ENCODE assay signal across 15 cellular contexts in the genomic region with DNA sequence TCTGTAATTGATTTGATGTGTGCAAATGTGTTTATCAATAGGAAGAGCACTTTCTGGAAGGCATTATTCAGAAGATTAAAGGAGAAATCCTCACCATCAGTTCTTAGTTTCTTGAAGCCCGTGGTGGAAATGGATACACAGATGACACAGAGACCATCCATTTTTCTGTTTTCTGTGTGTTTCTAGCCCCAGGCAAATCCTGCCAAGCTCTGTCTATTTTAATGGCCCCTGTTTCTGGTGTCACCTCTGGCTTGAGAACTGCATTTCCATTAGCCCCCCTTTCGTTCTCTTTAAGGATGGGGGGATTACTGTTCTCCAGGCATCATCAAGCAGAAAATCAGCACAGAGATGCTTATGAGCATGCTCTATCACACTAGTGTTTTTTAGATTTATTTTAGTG. TPM values are rescaled to one million over a fixed set of nuclear protein-coding genes. Genes with fewer than 3 reads are reported as not detected.
A peak's percentile ranks its signal among the peaks of the same experiment; 100 is the strongest.
DNase-seq lines count a peak whose midpoint lies in the region; ATAC-seq and TF ChIP-seq lines count a peak whose summit lies in the region.
"Had no signal": no experiment of that assay in that cellular context is flagged by ENCODE, and none has a peak within 500 bp of the region (broad histone marks: within the 10 kb centered on the region; RNA-seq: fewer than 3 reads in every experiment).

No MANE protein-coding gene starts in this region.

- no peaks in the 10 kb centered on the region for H3K36me3 Mint-ChIP-seq in activated naive CD8-positive, alpha-beta T cell treated with anti-CD3 and anti-CD28 coated beads, Interleukin-2, amount 50 U/mL, for 24 hours (ENCODE audit: low read depth)
- H3K36me3 Mint-ChIP-seq in activated naive CD8-positive, alpha-beta T cell treated with anti-CD3 and anti-CD28 coated beads for 36 hours: no peaks in the 10 kb centered on the region
- peaks cover 34% of the 10 kb centered on the region for H3K36me3 Mint-ChIP-seq in dendritic cell treated with granulocyte-macrophage colony-stimulating factor and Interleukin-4, amounts not matched to agents 40 ng/mL and 50 ng/mL, for 4 days (ENCODE audit: low read depth)

- no peak overlapping the region for H3K4me2 ChIP-seq in OCI-LY1 (ENCODE audit: low read length)
- no peak overlapping the region for H3K4me2 ChIP-seq in mesendoderm (ENCODE audit: low read length)

- WGBS in mesendoderm (ENCODE audit: extremely low coverage, insufficient coverage, low lambda C conversion rate): no CpG with 5 or more reads among the region's 2 CpGs

- H3K9ac ChIP-seq in OCI-LY1 (ENCODE audit: low read length) (no peak overlapping the region), mesendoderm (ENCODE audit: low read length) (no peak overlapping the region)

- intact Hi-C loops in dendritic cell treated with granulocyte-macrophage colony-stimulating factor and Interleukin-4, amounts not matched to agents 40 ng/mL and 50 ng/mL, for 4 days (cut with micrococcal nuclease): no loop called here
- intact Hi-C loops in left ventricle myocardium superior (cut with micrococcal nuclease): no loop called here

- no peak for TF ChIP-seq CTCF in OCI-LY1 (IDR thresholded peaks at IDR 0.05; ENCODE audit: low read length)

- H3K9me2 ChIP-seq in OCI-LY1 (ENCODE audit: low read depth, low read length): no peaks in the 10 kb centered on the region

- H4K5ac ChIP-seq in mesendoderm (ENCODE audit: low read length): no peak overlapping the region

- no peak overlapping the region for H3K4ac ChIP-seq in mesendoderm (ENCODE audit: low read depth, low read length)

- H3K9me3 ChIP-seq in OCI-LY1 (ENCODE audit: low read length): no peaks in the 10 kb centered on the region
- H3K9me3 ChIP-seq: Caco-2 had no signal

- H3K27me3 ChIP-seq in OCI-LY1 (ENCODE audit: insufficient read depth, low read length): 0 out of 2 replicates have a peak, but pooled peaks cover 6% of the 10 kb centered on the region
- H3K27me3 ChIP-seq in mesendoderm (ENCODE audit: insufficient read depth, low read length, poor library complexity): no peaks in the 10 kb centered on the region

- H3K79me1 ChIP-seq in mesendoderm (ENCODE audit: low read length): peaks cover 15% of the 10 kb centered on the region

- H4K8ac ChIP-seq in mesendoderm (ENCODE audit: low read depth, low read length): no peak overlapping the region

- peaks cover 18% of the 10 kb centered on the region for H3K4me1 ChIP-seq in OCI-LY1 (ENCODE audit: insufficient read depth, low read length, severe bottlenecking)
- peaks cover 6% of the 10 kb centered on the region for H3K4me1 ChIP-seq in mesendoderm (ENCODE audit: control insufficient read depth, low read depth, low read length)
- H3K4me1 ChIP-seq: Caco-2 had no signal

- no peak for ATAC-seq in activated naive CD8-positive, alpha-beta T cell treated with anti-CD3 and anti-CD28 coated beads, Interleukin-2, amount 50 U/mL, for 24 hours
- ATAC-seq in left ventricle myocardium superior: no peak

- H3F3A ChIP-seq in OCI-LY1 (ENCODE audit: insufficient read depth, low read length): no peaks in the 10 kb centered on the region

- no peaks in the 10 kb centered on the region for H3K36me3 ChIP-seq in OCI-LY1 (ENCODE audit: insufficient read depth, low read length)
- H3K36me3 ChIP-seq in mesendoderm (ENCODE audit: control insufficient read depth, insufficient read depth, low read length): peaks cover 1% of the 10 kb centered on the region

- no peak overlapping the region for H2AFZ ChIP-seq in OCI-LY1 (ENCODE audit: low read length)

- peak overlapping the region; percentile 51 for H3K18ac ChIP-seq in mesendoderm (ENCODE audit: low read length)

- H3K4me3 ChIP-seq in OCI-LY1 (ENCODE audit: low read depth, low read length, poor library complexity, severe bottlenecking) (no peak overlapping the region), mesendoderm (ENCODE audit: low read length) (no peak overlapping the region)

- no peak overlapping the region for H2BK120ac ChIP-seq in mesendoderm (ENCODE audit: low read depth, low read length)

- no peaks in the 10 kb centered on the region for H3K9me3 Mint-ChIP-seq in activated naive CD8-positive, alpha-beta T cell treated with anti-CD3 and anti-CD28 coated beads, Interleukin-2, amount 50 U/mL, for 24 hours
- H3K9me3 Mint-ChIP-seq in activated naive CD8-positive, alpha-beta T cell treated with anti-CD3 and anti-CD28 coated beads for 36 hours: no peaks in the 10 kb centered on the region
- no peaks in the 10 kb centered on the region for H3K9me3 Mint-ChIP-seq in dendritic cell treated with granulocyte-macrophage colony-stimulating factor and Interleukin-4, amounts not matched to agents 40 ng/mL and 50 ng/mL, for 4 days
- H3K9me3 Mint-ChIP-seq: CD4-positive, alpha-beta T cell had no signal

- H3K4me1 Mint-ChIP-seq in activated naive CD8-positive, alpha-beta T cell treated with anti-CD3 and anti-CD28 coated beads, Interleukin-2, amount 50 U/mL, for 24 hours: peaks cover 12% of the 10 kb centered on the region
- H3K4me1 Mint-ChIP-seq in activated naive CD8-positive, alpha-beta T cell treated with anti-CD3 and anti-CD28 coated beads for 36 hours: peaks cover 7% of the 10 kb centered on the region
- H3K4me1 Mint-ChIP-seq in dendritic cell treated with granulocyte-macrophage colony-stimulating factor and Interleukin-4, amounts not matched to agents 40 ng/mL and 50 ng/mL, for 4 days (ENCODE audit: low read depth): peaks cover 44% of the 10 kb centered on the region

- H3K23ac ChIP-seq in mesendoderm (ENCODE audit: low read length): no peak overlapping the region

- peaks cover 3% of the 10 kb centered on the region for H3K27me3 Mint-ChIP-seq in activated naive CD8-positive, alpha-beta T cell treated with anti-CD3 and anti-CD28 coated beads, Interleukin-2, amount 50 U/mL, for 24 hours
- H3K27me3 Mint-ChIP-seq in activated naive CD8-positive, alpha-beta T cell treated with anti-CD3 and anti-CD28 coated beads for 36 hours: no peaks in the 10 kb centered on the region
- H3K27me3 Mint-ChIP-seq in dendritic cell treated with granulocyte-macrophage colony-stimulating factor and Interleukin-4, amounts not matched to agents 40 ng/mL and 50 ng/mL, for 4 days: no peaks in the 10 kb centered on the region
- H3K27me3 Mint-ChIP-seq: CD4-positive, alpha-beta T cell had no signal

- H3K4me3 Mint-ChIP-seq in activated naive CD8-positive, alpha-beta T cell treated with anti-CD3 and anti-CD28 coated beads, Interleukin-2, amount 50 U/mL, for 24 hours: no peak overlapping the region
- H3K4me3 Mint-ChIP-seq in activated naive CD8-positive, alpha-beta T cell treated with anti-CD3 and anti-CD28 coated beads for 36 hours: no peak overlapping the region
- H3K4me3 Mint-ChIP-seq in dendritic cell treated with granulocyte-macrophage colony-stimulating factor and Interleukin-4, amounts not matched to agents 40 ng/mL and 50 ng/mL, for 4 days: no peak overlapping the region
- H3K4me3 Mint-ChIP-seq: CD4-positive, alpha-beta T cell had no signal

- no peaks in the 10 kb centered on the region for H4K20me1 ChIP-seq in OCI-LY1 (ENCODE audit: insufficient read depth, low read length)

- no peak overlapping the region for H2BK5ac ChIP-seq in mesendoderm (ENCODE audit: low read length)

- H2AK5ac ChIP-seq in mesendoderm (ENCODE audit: low read length): no peak overlapping the region

- no peak overlapping the region for H2BK15ac ChIP-seq in mesendoderm (replicated peaks; ENCODE audit: low read depth)

- DNase-seq in activated naive CD8-positive, alpha-beta T cell treated with anti-CD3 and anti-CD28 coated beads, Interleukin-2, amount 50 U/mL, for 24 hours: no peak
- DNase-seq in activated naive CD8-positive, alpha-beta T cell treated with anti-CD3 and anti-CD28 coated beads for 36 hours: no peak
- no peak for DNase-seq in mesendoderm
- DNase-seq in left ventricle myocardium superior: no peak
- no peak for DNase-seq in activated CD4-positive, alpha-beta T cell treated with anti-CD3 and anti-CD28 coated beads, Interleukin-2, amount 50 U/mL, for 1 hour
- no peak for DNase-seq in T1000 (lab: John Stamatoyannopoulos, UW)
- DNase-seq: ACHN; Caco-2; CD4-positive, alpha-beta T cell; GDM1; GOT3; H7 had no signal

- no peak overlapping the region for H3K56ac ChIP-seq in mesendoderm (ENCODE audit: low read length)

- no peaks in the 10 kb centered on the region for H3K79me2 ChIP-seq in OCI-LY1 (ENCODE audit: insufficient read depth, low read length)
- peaks cover 32% of the 10 kb centered on the region for H3K79me2 ChIP-seq in mesendoderm (ENCODE audit: control insufficient read depth, insufficient read depth, low read length)

- H3K27ac Mint-ChIP-seq in activated naive CD8-positive, alpha-beta T cell treated with anti-CD3 and anti-CD28 coated beads, Interleukin-2, amount 50 U/mL, for 24 hours: peak overlapping the region; percentile 27
- no peak overlapping the region for H3K27ac Mint-ChIP-seq in activated naive CD8-positive, alpha-beta T cell treated with anti-CD3 and anti-CD28 coated beads for 36 hours
- H3K27ac Mint-ChIP-seq in dendritic cell treated with granulocyte-macrophage colony-stimulating factor and Interleukin-4, amounts not matched to agents 40 ng/mL and 50 ng/mL, for 4 days: peak overlapping the region; percentile 63
- H3K27ac Mint-ChIP-seq: CD4-positive, alpha-beta T cell had no signal

- peak overlapping the region; percentile 90 for H3K27ac ChIP-seq in OCI-LY1 (ENCODE audit: low read depth, low read length, poor library complexity, severe bottlenecking)
- H3K27ac ChIP-seq in mesendoderm (ENCODE audit: low read depth, low read length): no peak overlapping the region
- H3K27ac ChIP-seq: C4-2B had no signal

RNA-seq across cellular contexts. Expression of a gene that starts 37.3 kb away (rescaled TPM):
- total RNA-seq in activated naive CD8-positive, alpha-beta T cell treated with anti-CD3 and anti-CD28 coated beads for 36 hours: 1 to 10 TPM; 1.6 to 1.9 TPM
- 58.2 TPM for polyA plus RNA-seq in mesendoderm (2013, experiment 1 of 2)
- 58.7 TPM for polyA plus RNA-seq in mesendoderm (2013, experiment 2 of 2)
- 10.2 TPM for total RNA-seq in left ventricle myocardium superior
